In genomic region chr11:71489311-71490043, GRCh38 we compare ENCODE assay signal across 12 cellular contexts. TPM values are rescaled to one million over a fixed set of nuclear protein-coding genes. Genes with fewer than 3 reads are reported as not detected.
A peak's percentile ranks its signal among the peaks of the same experiment; 100 is the strongest.
DNase-seq lines count a peak whose midpoint lies in the region; ATAC-seq and TF ChIP-seq lines count a peak whose summit lies in the region.
"Had no signal": no experiment of that assay in that cellular context is flagged by ENCODE, and none has a peak within 500 bp of the region (broad histone marks: within the 10 kb centered on the region; RNA-seq: fewer than 3 reads in every experiment).

No MANE protein-coding gene starts in this region.

- DNase-seq in stimulated activated naive CD4-positive, alpha-beta T cell treated with Interleukin-2 at 50 U/mL for 16 hours (lab: John Stamatoyannopoulos, UW), result peak; percentile 36
- DNase-seq in stimulated activated naive CD4-positive, alpha-beta T cell (lab: John Stamatoyannopoulos, UW), result no peak
- peak; percentile 67 to 73 for DNase-seq in activated T-cell treated with anti-CD3 and anti-CD28 coated beads, Interleukin-2, amount 50 U/mL, for 72 hours
- DNase-seq in left lung, result no peak
- no peak for DNase-seq in NCI-H1694 (lab: John Stamatoyannopoulos, UW)
- no peak for DNase-seq in BE2C
- no peak for DNase-seq in NCI-H2227 treated with DMSO at 0.1 percent for 48 hours (lab: John Stamatoyannopoulos, UW)
- DNase-seq: C1 segment of cervical spinal cord, NCI-H1105 treated with DMSO at 0.1 percent for 48 hours had no signal

- ATAC-seq in activated T-cell treated with anti-CD3 and anti-CD28 coated beads, Interleukin-2, amount 50 U/mL, for 72 hours (replicated peaks in 1 of 2), result peak; percentile 88 to 96
- peak; percentile 38 for ATAC-seq in left lung
- ATAC-seq in HG03175 (IDR thresholded peaks at IDR 0.05; ENCODE audit: unreplicated experiment), result no peak

- no peaks in the 10 kb centered on the region for H3K9me3 ChIP-seq in left lung
- H3K9me3 ChIP-seq in BE2C, result no peaks in the 10 kb centered on the region
- H3K9me3 ChIP-seq: HAP-1 had no signal

- H3K36me3 ChIP-seq in left lung (peaks cover 0 to 97% of the 10 kb centered on the region in 2 donors), BE2C (no peaks in the 10 kb centered on the region)

- H3K27me3 Mint-ChIP-seq in activated T-cell treated with anti-CD3 and anti-CD28 coated beads, Interleukin-2, amount 50 U/mL, for 72 hours (ENCODE audit: low read depth), result no peaks in the 10 kb centered on the region

- H3K4me1 ChIP-seq in left lung, result peaks cover 3 to 7% of the 10 kb centered on the region in 2 donors
- peaks cover 8% of the 10 kb centered on the region; the same call in 1 of the 2 replicates for H3K4me1 ChIP-seq in BE2C
- H3K4me1 ChIP-seq: HAP-1 had no signal

- TF ChIP-seq CTCF in left lung (IDR thresholded peaks at IDR 0.05) (no peak), BE2C (IDR thresholded peaks at IDR 0.05; ENCODE audit: low read depth, low read length) (no peak)

- peaks cover 27% of the 10 kb centered on the region for H3K4me1 Mint-ChIP-seq in activated T-cell treated with anti-CD3 and anti-CD28 coated beads, Interleukin-2, amount 50 U/mL, for 72 hours (ENCODE audit: low read depth)

- H3K9me3 Mint-ChIP-seq in activated T-cell treated with anti-CD3 and anti-CD28 coated beads, Interleukin-2, amount 50 U/mL, for 72 hours, result no peaks in the 10 kb centered on the region

- intact Hi-C loops in left lung (cut with DNase I), result no loop called here

- H3K27ac ChIP-seq in left lung, result no peak overlapping the region

- peak overlapping the region; percentile 84 for H3K27ac Mint-ChIP-seq in activated T-cell treated with anti-CD3 and anti-CD28 coated beads, Interleukin-2, amount 50 U/mL, for 72 hours

- peak overlapping the region; percentile 23 to 36 for H3K4me3 Mint-ChIP-seq in activated T-cell treated with anti-CD3 and anti-CD28 coated beads, Interleukin-2, amount 50 U/mL, for 72 hours

- no peaks in the 10 kb centered on the region for H3K27me3 ChIP-seq in left lung
- no peaks in the 10 kb centered on the region for H3K27me3 ChIP-seq in BE2C

- H3K36me3 Mint-ChIP-seq in activated T-cell treated with anti-CD3 and anti-CD28 coated beads, Interleukin-2, amount 50 U/mL, for 72 hours (ENCODE audit: insufficient read depth in 2 of 2), result peaks cover 9 to 26% of the 10 kb centered on the region in 2 donors

- no peak overlapping the region for H3K4me3 ChIP-seq in left lung
- no peak overlapping the region for H3K4me3 ChIP-seq in BE2C (ENCODE audit: low read depth, low read length)
- H3K4me3 ChIP-seq: HAP-1 had no signal

RNA-seq across cellular contexts. Expression of gene NADSYN1, which starts 36.5 kb away (rescaled TPM):
- total RNA-seq in activated T-cell treated with anti-CD3 and anti-CD28 coated beads, Interleukin-2, amount 50 U/mL, for 72 hours, result 100 to 1,000 TPM; 107 to 111 TPM
- total RNA-seq in left lung, result 10 to 100 TPM; 71.4 to 78.9 TPM
- polyA plus RNA-seq in BE2C (2012; ENCODE audit: insufficient read depth, insufficient read length, low read depth), result 3.7 TPM

RNA-seq across cellular contexts. Expression of gene KRTAP5-7, which starts 37.6 kb away (rescaled TPM):
- total RNA-seq in activated T-cell treated with anti-CD3 and anti-CD28 coated beads, Interleukin-2, amount 50 U/mL, for 72 hours, result not detected
- under 1 TPM in 1 of 2 donors, not detected in 1; 0.24 TPM for total RNA-seq in left lung
- polyA plus RNA-seq in BE2C (2012; ENCODE audit: insufficient read depth, insufficient read length, low read depth), result not detected
- total RNA-seq: activated CD8-positive, alpha-beta memory T cell treated with anti-CD3 and anti-CD28 coated beads for 36 hours had no signal

RNA-seq across cellular contexts. Expression of gene DHCR7, which starts 41.3 kb away (rescaled TPM):
- 10 to 100 TPM; 22.2 to 23.4 TPM for total RNA-seq in activated T-cell treated with anti-CD3 and anti-CD28 coated beads, Interleukin-2, amount 50 U/mL, for 72 hours
- total RNA-seq in left lung, result 100 to 1,000 TPM in 1 of 2 donors, 10 to 100 TPM in 1; 87.9 to 200 TPM
- polyA plus RNA-seq in BE2C (2012; ENCODE audit: insufficient read depth, insufficient read length, low read depth), result 86.6 TPM

RNA-seq across cellular contexts. Expression of gene KRTAP5-8, which starts 48.3 kb away (rescaled TPM):
- not detected for total RNA-seq in activated T-cell treated with anti-CD3 and anti-CD28 coated beads, Interleukin-2, amount 50 U/mL, for 72 hours
- under 1 TPM in 1 of 2 donors, not detected in 1; 0.31 TPM for total RNA-seq in left lung
- not detected for polyA plus RNA-seq in BE2C (2012; ENCODE audit: insufficient read depth, insufficient read length, low read depth)
- total RNA-seq: activated CD8-positive, alpha-beta memory T cell treated with anti-CD3 and anti-CD28 coated beads for 36 hours had no signal

RNA-seq across cellular contexts. Expression of gene KRTAP5-9, which starts 58.7 kb away (rescaled TPM):
- under 1 TPM in 1 of 2 donors, not detected in 1; 0.21 TPM for total RNA-seq in activated T-cell treated with anti-CD3 and anti-CD28 coated beads, Interleukin-2, amount 50 U/mL, for 72 hours
- under 1 TPM; 0.20 to 0.24 TPM for total RNA-seq in left lung
- polyA plus RNA-seq in BE2C (2012; ENCODE audit: insufficient read depth, insufficient read length, low read depth), result not detected
- total RNA-seq: activated CD8-positive, alpha-beta memory T cell treated with anti-CD3 and anti-CD28 coated beads for 36 hours had no signal

Comparison
In these comparisons a context has a peak if more than half of its experiments do, and no peak if none do; other contexts are left out.
1. DNase-seq: peak in stimulated activated naive CD4-positive, alpha-beta T cell treated with Interleukin-2 at 50 U/mL for 16 hours (single experiment) and activated T-cell treated with anti-CD3 and anti-CD28 coated beads, Interleukin-2, amount 50 U/mL, for 72 hours (2 of 2); none in stimulated activated naive CD4-positive, alpha-beta T cell (0 of 6), left lung (0 of 2), NCI-H1694 (single experiment), BE2C (single experiment) and NCI-H2227 treated with DMSO at 0.1 percent for 48 hours (single experiment).